ENCODE assay signal across 8 cellular contexts in genomic region chr6:45423111-45423900, GRCh38. TPM values are rescaled to one million over a fixed set of nuclear protein-coding genes. Genes with fewer than 3 reads are reported as not detected.
DNase-seq lines count a peak whose midpoint lies in the region; ATAC-seq and TF ChIP-seq lines count a peak whose summit lies in the region.

No MANE protein-coding gene starts in this region.

- peak overlapping the region; percentile 86 for H3K27ac Mint-ChIP-seq in activated CD8-positive, alpha-beta memory T cell treated with anti-CD3 and anti-CD28 coated beads, Interleukin-2, amount 10 ng/mL, durations not matched to agents 7 days and 5 days
- no peak overlapping the region for H3K27ac Mint-ChIP-seq in neural crest cell (ENCODE audit: unreplicated experiment)

- H3K4me1 ChIP-seq in vagina, result peaks cover 43% of the 10 kb centered on the region

- no peaks in the 10 kb centered on the region for H3K9me3 Mint-ChIP-seq in activated CD8-positive, alpha-beta memory T cell treated with anti-CD3 and anti-CD28 coated beads, Interleukin-2, amount 10 ng/mL, durations not matched to agents 7 days and 5 days (ENCODE audit: low read depth)
- H3K9me3 Mint-ChIP-seq in neural crest cell, result no peaks in the 10 kb centered on the region

- H3K27me3 ChIP-seq in vagina, result no peaks in the 10 kb centered on the region

- H3K36me3 Mint-ChIP-seq in activated CD8-positive, alpha-beta memory T cell treated with anti-CD3 and anti-CD28 coated beads, Interleukin-2, amount 10 ng/mL, durations not matched to agents 7 days and 5 days, result no peaks in the 10 kb centered on the region
- H3K36me3 Mint-ChIP-seq in neural crest cell (ENCODE audit: low read depth), result no peaks in the 10 kb centered on the region

- H3K27me3 Mint-ChIP-seq in activated CD8-positive, alpha-beta memory T cell treated with anti-CD3 and anti-CD28 coated beads, Interleukin-2, amount 10 ng/mL, durations not matched to agents 7 days and 5 days, result peaks cover 27% of the 10 kb centered on the region
- H3K27me3 Mint-ChIP-seq in neural crest cell (ENCODE audit: low read depth), result peaks cover 87% of the 10 kb centered on the region

- no peaks in the 10 kb centered on the region for H3K9me3 ChIP-seq in vagina

- no peaks in the 10 kb centered on the region for H3K36me3 ChIP-seq in vagina

- peak overlapping the region; percentile 95 for H3K4me3 Mint-ChIP-seq in activated CD8-positive, alpha-beta memory T cell treated with anti-CD3 and anti-CD28 coated beads, Interleukin-2, amount 10 ng/mL, durations not matched to agents 7 days and 5 days
- peak overlapping the region; percentile 91 for H3K4me3 Mint-ChIP-seq in neural crest cell

- peak overlapping the region; percentile 88 for H3K27ac ChIP-seq in vagina

- H3K4me3 ChIP-seq in fibroblast of mammary gland (ENCODE audit: control insufficient read depth, low read depth, low read length) (peak overlapping the region; percentile 94), vagina (peak overlapping the region; percentile 69 to 75)

- peak; percentile 29 for ATAC-seq in activated CD8-positive, alpha-beta memory T cell treated with anti-CD3 and anti-CD28 coated beads, Interleukin-2, amount 10 ng/mL, durations not matched to agents 7 days and 5 days
- ATAC-seq in GM18858 (IDR thresholded peaks at IDR 0.05; ENCODE audit: unreplicated experiment), result no peak

- TF ChIP-seq CTCF in fibroblast of mammary gland (conservative IDR thresholded peaks at IDR 0.05; ENCODE audit: control insufficient read depth, insufficient read depth, low read depth, low read length) (no peak), neural crest cell (conservative IDR thresholded peaks at IDR 0.05) (no peak), vagina (IDR thresholded peaks at IDR 0.05) (no peak)

- CTCF ChIA-PET in activated CD8-positive, alpha-beta memory T cell treated with anti-CD3 and anti-CD28 coated beads, Interleukin-2, amount 10 ng/mL, durations not matched to agents 7 days and 5 days (lab: Charles Lee), result interaction anchor here (0.7 to 4.1 kb wide), 4 partner anchors 45 to 500 kb away, joined by 3 to 31 read pairs (median 16); partner anchors contain the start of gene SUPT3H

- peaks cover 43% of the 10 kb centered on the region for H3K4me1 Mint-ChIP-seq in activated CD8-positive, alpha-beta memory T cell treated with anti-CD3 and anti-CD28 coated beads, Interleukin-2, amount 10 ng/mL, durations not matched to agents 7 days and 5 days
- peaks cover 26% of the 10 kb centered on the region for H3K4me1 Mint-ChIP-seq in neural crest cell

- DNase-seq in DMS53 (lab: John Stamatoyannopoulos, UW) (peak; percentile 43), DMS53 treated with DMSO at 0.1 percent for 48 hours (lab: John Stamatoyannopoulos, UW; ENCODE audit: unreplicated experiment) (no peak), fibroblast of mammary gland (ENCODE audit: low read depth) (peak; percentile 56), neural crest cell (ENCODE audit: low read depth, low spot score) (peak; percentile 6), vagina (ENCODE audit: extremely low spot score in 2 of 2) (no peak), GM19240 (ENCODE audit: insufficient read length, low spot score) (no peak)
- DNase-seq in activated CD8-positive, alpha-beta memory T cell treated with anti-CD3 and anti-CD28 coated beads, Interleukin-2, amount 10 ng/mL, durations not matched to agents 7 days and 5 days, result no peak

- TF ChIP-seq POLR2A in vagina (IDR thresholded peaks at IDR 0.05), result no peak

- intact Hi-C loops in vagina (cut with DNase I), result no loop called here

RNA-seq across cellular contexts. Expression of gene SUPT3H, which starts 45.6 kb away (rescaled TPM):
- 10 to 100 TPM in 1 of 2 experiments, 1 to 10 TPM in 1; 8.2 to 11.7 TPM for total RNA-seq in activated CD8-positive, alpha-beta memory T cell treated with anti-CD3 and anti-CD28 coated beads, Interleukin-2, amount 10 ng/mL, durations not matched to agents 7 days and 5 days
- 17.0 and 18.0 TPM in 2 replicates for total RNA-seq in neural crest cell
- total RNA-seq in vagina, result 4.2 TPM

Comparison
In these comparisons a context has a peak if more than half of its experiments do, and no peak if none do; other contexts are left out.
1. DNase-seq: peak in DMS53 (single experiment), fibroblast of mammary gland (single experiment) and neural crest cell (single experiment); none in DMS53 treated with DMSO at 0.1 percent for 48 hours (single experiment), activated CD8-positive, alpha-beta memory T cell treated with anti-CD3 and anti-CD28 coated beads, Interleukin-2, amount 10 ng/mL, durations not matched to agents 7 days and 5 days (single experiment), vagina (0 of 2) and GM19240 (single experiment).